In genomic region chr10:33196710-33197406, GRCh38 we compare ENCODE assay signal across 1 cellular context.
TF ChIP-seq lines count a peak whose summit lies in the region.

No MANE protein-coding gene starts in this region.

TF ChIP-seq in IMR-90, 13 proteins besides CTCF, POLR2A, EP300 and RAD21 (continued from another document):
- TF ChIP-seq USF2 (IDR thresholded peaks at IDR 0.05; ENCODE audit: low read depth, low read length) = no peak
